In the genomic region with DNA sequence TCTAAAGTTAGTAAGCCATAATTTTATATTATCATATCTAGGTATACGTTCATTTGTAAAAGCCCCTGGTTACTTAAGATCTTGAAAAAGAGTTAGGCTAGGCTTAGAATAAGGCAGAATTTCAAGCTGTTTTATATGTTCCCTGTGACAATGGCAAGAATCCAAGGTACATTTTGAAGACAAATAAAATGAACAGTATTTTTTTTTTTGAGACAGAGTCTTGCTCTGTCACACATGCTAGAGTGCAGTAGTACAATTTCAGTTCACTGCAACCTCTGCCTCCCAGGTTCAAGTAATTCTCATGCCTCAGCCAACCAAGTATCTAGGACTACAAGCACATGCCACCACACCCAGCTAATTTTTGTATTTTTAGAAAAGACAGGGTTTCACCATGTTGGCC, we compare ENCODE assay signal across 12 cellular contexts.
"Had no signal": no experiment of that assay in that cellular context is flagged by ENCODE, and none has a peak within 500 bp of the region (broad histone marks: within the 10 kb centered on the region; RNA-seq: fewer than 3 reads in every experiment).

No MANE protein-coding gene starts in this region.

- H3K27ac ChIP-seq: testis had no signal

- H3K4me3 ChIP-seq: dorsolateral prefrontal cortex, testis had no signal

- DNase-seq: activated CD4-positive, alpha-beta T cell treated with anti-CD3 and anti-CD28 coated beads, Interleukin-2, amount 50 U/mL, for 4 hours; activated CD4-positive, CD25-positive, alpha-beta regulatory T cell treated with anti-CD3 and anti-CD28 coated beads, Interleukin-2, amount 50 U/mL, for 72 hours; activated T-cell treated with anti-CD3 and anti-CD28 coated beads, Interleukin-2, amount 50 U/mL, for 1 hour; dorsolateral prefrontal cortex; head of caudate nucleus; islet precursor cell; midbrain; naive B cell; stimulated activated CD4-positive, alpha-beta T cell treated with anti-CD3 and anti-CD28 coated beads, Interleukin-2, amount 100 ng/mL, for 48 hours; stimulated activated naive CD8-positive, alpha-beta T cell treated with anti-CD3 and anti-CD28 coated beads, Interleukin-15, Interleukin-2, amounts not matched to agents 100 U/mL and 50 U/mL, for 24 hours; T-helper 17 cell; testis had no signal

- ATAC-seq: stimulated activated naive CD8-positive, alpha-beta T cell treated with anti-CD3 and anti-CD28 coated beads, Interleukin-15, Interleukin-2, amounts not matched to agents 100 U/mL and 50 U/mL, for 24 hours; T-helper 17 cell had no signal

- H3K27me3 ChIP-seq: dorsolateral prefrontal cortex, testis had no signal

- H3K9me3 ChIP-seq: testis had no signal
